ENCODE assay signal across 23 cellular contexts in genomic region chr21:28257276-28257675, GRCh38.
DNase-seq lines count a peak whose midpoint lies in the region; ATAC-seq and TF ChIP-seq lines count a peak whose summit lies in the region.
"Had no signal": no experiment of that assay in that cellular context is flagged by ENCODE, and none has a peak within 500 bp of the region (broad histone marks: within the 10 kb centered on the region; RNA-seq: fewer than 3 reads in every experiment).

No MANE protein-coding gene starts in this region.

- H3K27me3 ChIP-seq in muscle layer of duodenum (ENCODE audit: low read depth, low read length): no peaks in the 10 kb centered on the region
- no peaks in the 10 kb centered on the region for H3K27me3 ChIP-seq in tibial artery
- H3K27me3 ChIP-seq: BLaER1 treated with 17β-estradiol and CSF1 and Interleukin-3, amounts not matched to agents 10 nM and 100 nM; neutrophil; sigmoid colon; tibial nerve had no signal

- H3K4me1 ChIP-seq in muscle layer of duodenum (ENCODE audit: control insufficient read depth in 1 of 2, insufficient read depth in 2 of 2, low read length in 2 of 2): peaks cover 0 to 5% of the 10 kb centered on the region in 2 donors
- H3K4me1 ChIP-seq in tibial artery: no peaks in the 10 kb centered on the region
- H3K4me1 ChIP-seq: BLaER1 treated with 17β-estradiol and CSF1 and Interleukin-3, amounts not matched to agents 10 nM and 100 nM had no signal

- H3K27ac ChIP-seq in 22Rv1 (peak overlapping the region; percentile 71), VCaP (peak overlapping the region; percentile 61), muscle layer of duodenum (ENCODE audit: low read length) (peak overlapping the region; percentile 16), tibial artery (no peak overlapping the region)
- H3K27ac ChIP-seq: BLaER1 treated with 17β-estradiol and CSF1 and Interleukin-3, amounts not matched to agents 10 nM and 100 nM; KMS-11; neutrophil; tibial nerve had no signal

- DNase-seq in fibroblast of the conjunctiva (ENCODE audit: low read depth) (peak; percentile 36), posterior cingulate gyrus (no peak), tibial artery (no peak)
- DNase-seq: activated CD4-positive, alpha-beta T cell treated with anti-CD3 and anti-CD28 coated beads, Interleukin-2, amount 50 U/mL, for 48 hours; activated naive CD4-positive, alpha-beta T cell; activated T-cell treated with anti-CD3 and anti-CD28 coated beads for 4 hours; anterior cingulate cortex; left cardiac atrium; mucosa of descending colon; NCI-H2081 treated with DMSO at 0.1 percent for 48 hours; NCI-H526 treated with DMSO at 0.1 percent for 48 hours; sigmoid colon; stimulated activated naive CD8-positive, alpha-beta T cell treated with anti-CD3 and anti-CD28 coated beads, Interleukin-15, Interleukin-2, amounts not matched to agents 100 U/mL and 50 U/mL, for 24 hours; T-helper 1 cell had no signal

- intact Hi-C loops in posterior cingulate gyrus (cut with DNase I): no loop called here
- intact Hi-C loops in tibial artery (cut with DNase I; ENCODE audit: low total_unique reads): no loop called here

- H3K4me3 ChIP-seq in muscle layer of duodenum (ENCODE audit: low read depth in 1 of 2, low read length in 2 of 2) (no peak overlapping the region), tibial artery (no peak overlapping the region)
- H3K4me3 ChIP-seq: BLaER1 treated with 17β-estradiol and CSF1 and Interleukin-3, amounts not matched to agents 10 nM and 100 nM; mucosa of descending colon; sigmoid colon; tibial nerve had no signal

- ATAC-seq in GM19351 (IDR thresholded peaks at IDR 0.05; ENCODE audit: unreplicated experiment): no peak
- no peak for ATAC-seq in HG03469 (IDR thresholded peaks at IDR 0.05; ENCODE audit: unreplicated experiment)
- ATAC-seq: left cardiac atrium; mucosa of descending colon; stimulated activated naive CD8-positive, alpha-beta T cell treated with anti-CD3 and anti-CD28 coated beads, Interleukin-15, Interleukin-2, amounts not matched to agents 100 U/mL and 50 U/mL, for 24 hours had no signal

- TF ChIP-seq CTCF in 22Rv1 (IDR thresholded peaks at IDR 0.05) (no peak), VCaP (conservative IDR thresholded peaks at IDR 0.05) (no peak), tibial artery (IDR thresholded peaks at IDR 0.05) (no peak)

- H3K36me3 ChIP-seq in muscle layer of duodenum (ENCODE audit: control insufficient read depth in 1 of 2, insufficient read depth in 2 of 2, low read length in 2 of 2) (no peaks in the 10 kb centered on the region), tibial artery (no peaks in the 10 kb centered on the region)
- H3K36me3 ChIP-seq: BLaER1 treated with 17β-estradiol and CSF1 and Interleukin-3, amounts not matched to agents 10 nM and 100 nM; neutrophil; sigmoid colon; tibial nerve had no signal

- H3K9me3 ChIP-seq in muscle layer of duodenum (ENCODE audit: control insufficient read depth in 1 of 2, low read length in 2 of 2) (no peaks in the 10 kb centered on the region), tibial artery (no peaks in the 10 kb centered on the region)
- H3K9me3 ChIP-seq: BLaER1 treated with 17β-estradiol and CSF1 and Interleukin-3, amounts not matched to agents 10 nM and 100 nM; mucosa of descending colon; neutrophil; sigmoid colon; tibial nerve had no signal

Comparison
In these comparisons a context has a peak if more than half of its experiments do, and no peak if none do; other contexts are left out.
1. H3K27ac ChIP-seq: peak in 22Rv1 (single experiment), VCaP (single experiment) and muscle layer of duodenum (single experiment); none in tibial artery (0 of 2).